Comparison of ENCODE assay signal across 19 cellular contexts in the genomic region with DNA sequence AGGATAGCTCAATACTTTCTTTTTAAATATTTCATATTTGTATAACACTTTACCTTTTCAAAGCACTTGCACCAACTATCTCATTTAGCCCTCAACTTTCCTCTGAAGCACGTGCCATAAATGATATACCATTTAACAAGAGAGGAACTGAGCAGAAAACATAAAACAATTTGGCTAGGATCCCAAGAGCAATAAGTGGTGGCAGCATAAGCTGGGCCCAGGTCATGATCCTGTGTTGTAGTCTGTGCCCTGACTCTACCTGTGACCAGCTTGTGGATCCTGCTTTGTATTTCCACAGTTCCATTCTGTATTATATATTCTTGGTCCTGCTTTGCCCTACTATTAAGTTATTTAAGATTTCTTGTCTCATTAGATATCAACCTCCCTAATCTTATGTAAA. TPM values are rescaled to one million over a fixed set of nuclear protein-coding genes. Genes with fewer than 3 reads are reported as not detected.
A peak's percentile ranks its signal among the peaks of the same experiment; 100 is the strongest.
DNase-seq lines count a peak whose midpoint lies in the region; ATAC-seq, FAIRE-seq and TF ChIP-seq lines count a peak whose summit lies in the region.
"Had no signal": no experiment of that assay in that cellular context is flagged by ENCODE, and none has a peak within 500 bp of the region (broad histone marks: within the 10 kb centered on the region; RNA-seq: fewer than 3 reads in every experiment).

No MANE protein-coding gene starts in this region.

- DNase-seq in DMS153 (lab: John Stamatoyannopoulos, UW) (peak; percentile 22), DMS153 treated with DMSO at 0.1 percent for 48 hours (lab: John Stamatoyannopoulos, UW; ENCODE audit: unreplicated experiment) (no peak), T-helper 17 cell (no peak), H54 (ENCODE audit: insufficient read length, low spot score) (no peak), immature natural killer cell (no peak)
- no peak for DNase-seq in activated naive CD8-positive, alpha-beta T cell treated with anti-CD3 and anti-CD28 coated beads for 36 hours
- DNase-seq: DMS53, MM.1S, NCI-H1417 treated with DMSO at 0.1 percent for 48 hours, NCI-H1694 treated with DMSO at 0.1 percent for 48 hours, NCI-H2081, NCI-H2227 treated with DMSO at 0.1 percent for 48 hours had no signal

- FAIRE-seq in H54 (lab: Jason Lieb, UNC) = no peak
- FAIRE-seq: G401.6, H1 had no signal

- no peaks in the 10 kb centered on the region for H3K9me3 Mint-ChIP-seq in activated naive CD8-positive, alpha-beta T cell (ENCODE audit: low read depth)
- H3K9me3 Mint-ChIP-seq in activated naive CD8-positive, alpha-beta T cell treated with anti-CD3 and anti-CD28 coated beads for 36 hours = no peaks in the 10 kb centered on the region
- no peaks in the 10 kb centered on the region for H3K9me3 Mint-ChIP-seq in immature natural killer cell
- H3K9me3 Mint-ChIP-seq: IgD-negative memory B cell had no signal

- ATAC-seq in T-helper 17 cell = no peak
- ATAC-seq: HCT116 had no signal

- H3K4me3 Mint-ChIP-seq in activated naive CD8-positive, alpha-beta T cell = no peak overlapping the region
- H3K4me3 Mint-ChIP-seq in activated naive CD8-positive, alpha-beta T cell treated with anti-CD3 and anti-CD28 coated beads for 36 hours = no peak overlapping the region
- H3K4me3 Mint-ChIP-seq in T-helper 17 cell (no peak overlapping the region), immature natural killer cell (no peak overlapping the region)
- H3K4me3 Mint-ChIP-seq: B cell, IgD-negative memory B cell had no signal

- H3K36me3 Mint-ChIP-seq in activated naive CD8-positive, alpha-beta T cell = peaks cover 2% of the 10 kb centered on the region
- peaks cover 8% of the 10 kb centered on the region for H3K36me3 Mint-ChIP-seq in activated naive CD8-positive, alpha-beta T cell treated with anti-CD3 and anti-CD28 coated beads for 36 hours
- H3K36me3 Mint-ChIP-seq in T-helper 17 cell (ENCODE audit: low read depth) (peaks cover 5% of the 10 kb centered on the region), immature natural killer cell (peaks cover 0 to 8% (median 4%) of the 10 kb centered on the region in 3 donors)

- no peaks in the 10 kb centered on the region for H3K27me3 Mint-ChIP-seq in activated naive CD8-positive, alpha-beta T cell
- no peaks in the 10 kb centered on the region for H3K27me3 Mint-ChIP-seq in activated naive CD8-positive, alpha-beta T cell treated with anti-CD3 and anti-CD28 coated beads for 36 hours
- H3K27me3 Mint-ChIP-seq in T-helper 17 cell (no peaks in the 10 kb centered on the region), immature natural killer cell (ENCODE audit: low read depth in 3 of 3) (peaks cover 0 to 1% (median 0%) of the 10 kb centered on the region in 3 donors)
- H3K27me3 Mint-ChIP-seq: B cell, IgD-negative memory B cell had no signal

- H3K4me1 Mint-ChIP-seq in activated naive CD8-positive, alpha-beta T cell (ENCODE audit: low read depth) = peaks cover 14% of the 10 kb centered on the region
- peaks cover 10% of the 10 kb centered on the region for H3K4me1 Mint-ChIP-seq in activated naive CD8-positive, alpha-beta T cell treated with anti-CD3 and anti-CD28 coated beads for 36 hours
- H3K4me1 Mint-ChIP-seq in T-helper 17 cell (peaks cover 14% of the 10 kb centered on the region), immature natural killer cell (peaks cover 2 to 12% of the 10 kb centered on the region in 2 donors)

- peak overlapping the region; percentile 41 for H3K27ac Mint-ChIP-seq in activated naive CD8-positive, alpha-beta T cell
- no peak overlapping the region for H3K27ac Mint-ChIP-seq in activated naive CD8-positive, alpha-beta T cell treated with anti-CD3 and anti-CD28 coated beads for 36 hours
- H3K27ac Mint-ChIP-seq in T-helper 17 cell (peak overlapping the region; percentile 34), immature natural killer cell (peak overlapping the region in 1 of 6 donors; percentile 18)
- H3K27ac Mint-ChIP-seq: B cell, IgD-negative memory B cell had no signal

- no peaks in the 10 kb centered on the region for H3K9me3 ChIP-seq in T-helper 17 cell (ENCODE audit: control insufficient read depth, low read length, poor library complexity, severe bottlenecking)
- H3K9me3 ChIP-seq: SJSA1 had no signal

- no peak for TF ChIP-seq POLR2A in H54 (IDR thresholded peaks at IDR 0.05; ENCODE audit: low read depth, low read length)

RNA-seq across cellular contexts. Expression of gene ATP5MG, which starts 11.5 kb away (rescaled TPM):
- 100 to 1,000 TPM; 246 to 264 TPM for total RNA-seq in activated naive CD8-positive, alpha-beta T cell treated with anti-CD3 and anti-CD28 coated beads for 36 hours
- 100 to 1,000 TPM; 183 to 184 TPM for total RNA-seq in T-helper 17 cell
- polyA plus RNA-seq in immature natural killer cell = 100 to 1,000 TPM; 448 to 825 (median 551) TPM

RNA-seq across cellular contexts. Expression of gene KMT2A, which starts 23.4 kb away (rescaled TPM):
- 10 to 100 TPM; 55.8 to 58.9 TPM for total RNA-seq in activated naive CD8-positive, alpha-beta T cell treated with anti-CD3 and anti-CD28 coated beads for 36 hours
- total RNA-seq in T-helper 17 cell = 100 to 1,000 TPM; 156 to 178 TPM
- 10 to 100 TPM in 1 of 3 donors, 1 to 10 TPM in 2; 3.2 to 22.5 (median 6.6) TPM for polyA plus RNA-seq in immature natural killer cell

RNA-seq across cellular contexts. Expression of gene UBE4A, which starts 53.5 kb away (rescaled TPM):
- 10 to 100 TPM; 55.0 to 56.3 TPM for total RNA-seq in activated naive CD8-positive, alpha-beta T cell treated with anti-CD3 and anti-CD28 coated beads for 36 hours
- 10 to 100 TPM; 39.4 to 43.5 TPM for total RNA-seq in T-helper 17 cell
- polyA plus RNA-seq in immature natural killer cell = 10 to 100 TPM; 13.7 to 26.3 (median 14.1) TPM
